ENCODE assay signal across 1 cellular context in the genomic region with DNA sequence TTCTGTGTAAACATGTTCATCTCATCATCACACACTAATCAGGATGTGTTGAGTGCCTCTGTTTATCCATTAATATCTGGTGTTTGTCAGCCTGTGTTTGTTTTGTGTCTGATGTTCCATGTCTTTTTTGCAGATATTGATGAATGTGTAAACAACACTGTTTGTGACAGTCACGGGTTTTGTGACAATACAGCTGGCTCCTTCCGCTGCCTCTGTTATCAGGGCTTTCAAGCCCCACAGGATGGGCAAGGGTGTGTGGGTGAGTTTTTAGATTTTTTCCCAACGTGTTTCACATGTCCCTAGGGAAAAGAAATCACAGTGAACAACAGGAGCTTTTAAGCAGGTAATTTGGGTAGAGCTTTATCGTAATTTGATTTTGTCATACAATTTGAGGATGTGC.
TF ChIP-seq lines count a peak whose summit lies in the region.

No MANE protein-coding gene starts in this region.

TF ChIP-seq in WTC11, 78 proteins besides CTCF, POLR2A, EP300 and RAD21 (continued from another document):
- TF ChIP-seq, protein P1, sequence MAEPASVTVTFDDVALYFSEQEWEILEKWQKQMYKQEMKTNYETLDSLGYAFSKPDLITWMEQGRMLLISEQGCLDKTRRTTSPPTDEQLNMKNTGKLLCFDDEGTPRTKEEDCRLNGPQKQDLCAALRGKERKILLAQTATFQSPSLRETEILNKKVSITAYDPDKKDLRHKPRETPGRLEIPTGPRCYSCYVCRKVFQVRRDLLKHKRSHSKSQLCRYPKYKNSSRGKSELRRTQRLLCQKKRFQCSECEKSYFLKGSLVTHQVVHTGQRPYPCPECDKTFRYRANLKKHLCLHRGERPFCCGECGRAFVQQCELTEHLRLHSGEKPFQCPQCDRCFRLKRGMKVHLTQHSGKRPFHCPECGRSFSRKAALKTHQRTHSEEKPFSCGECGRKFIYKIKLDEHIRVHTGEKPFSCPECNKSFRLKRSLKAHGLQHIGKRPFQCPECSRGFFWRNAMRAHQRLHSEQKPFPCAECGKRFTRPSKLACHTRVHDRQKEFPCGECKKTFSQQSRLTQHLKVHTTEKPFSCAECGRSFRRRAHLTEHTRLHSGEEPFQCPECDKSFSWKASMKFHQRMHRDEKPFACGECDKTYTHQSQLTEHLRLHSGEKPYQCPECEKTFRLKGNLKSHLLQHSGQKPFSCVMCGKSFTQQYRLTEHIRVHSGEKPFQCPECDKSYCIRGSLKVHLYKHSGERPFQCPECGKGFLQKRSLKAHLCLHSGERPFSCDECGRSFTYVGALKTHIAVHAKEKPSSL (CRISPR knock-in tag; conservative IDR thresholded peaks at IDR 0.05) = no peak
- TF ChIP-seq TEAD1 (CRISPR knock-in tag; IDR thresholded peaks at IDR 0.05) = no peak
- TF ChIP-seq AFF4 (CRISPR knock-in tag; IDR thresholded peaks at IDR 0.05; ENCODE audit: borderline replicate concordance) = no peak
- TF ChIP-seq, protein P2, sequence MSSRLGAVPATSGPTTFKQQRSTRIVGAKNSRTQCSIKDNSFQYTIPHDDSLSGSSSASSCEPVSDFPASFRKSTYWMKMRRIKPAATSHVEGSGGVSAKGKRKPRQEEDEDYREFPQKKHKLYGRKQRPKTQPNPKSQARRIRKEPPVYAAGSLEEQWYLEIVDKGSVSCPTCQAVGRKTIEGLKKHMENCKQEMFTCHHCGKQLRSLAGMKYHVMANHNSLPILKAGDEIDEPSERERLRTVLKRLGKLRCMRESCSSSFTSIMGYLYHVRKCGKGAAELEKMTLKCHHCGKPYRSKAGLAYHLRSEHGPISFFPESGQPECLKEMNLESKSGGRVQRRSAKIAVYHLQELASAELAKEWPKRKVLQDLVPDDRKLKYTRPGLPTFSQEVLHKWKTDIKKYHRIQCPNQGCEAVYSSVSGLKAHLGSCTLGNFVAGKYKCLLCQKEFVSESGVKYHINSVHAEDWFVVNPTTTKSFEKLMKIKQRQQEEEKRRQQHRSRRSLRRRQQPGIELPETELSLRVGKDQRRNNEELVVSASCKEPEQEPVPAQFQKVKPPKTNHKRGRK (CRISPR knock-in tag; IDR thresholded peaks at IDR 0.05; ENCODE audit: borderline replicate concordance) = no peak
- no peak for TF ChIP-seq SOX15 (CRISPR knock-in tag; IDR thresholded peaks at IDR 0.05)
- TF ChIP-seq HMGA2 (CRISPR knock-in tag; IDR thresholded peaks at IDR 0.05) = no peak
- TF ChIP-seq, protein P3, sequence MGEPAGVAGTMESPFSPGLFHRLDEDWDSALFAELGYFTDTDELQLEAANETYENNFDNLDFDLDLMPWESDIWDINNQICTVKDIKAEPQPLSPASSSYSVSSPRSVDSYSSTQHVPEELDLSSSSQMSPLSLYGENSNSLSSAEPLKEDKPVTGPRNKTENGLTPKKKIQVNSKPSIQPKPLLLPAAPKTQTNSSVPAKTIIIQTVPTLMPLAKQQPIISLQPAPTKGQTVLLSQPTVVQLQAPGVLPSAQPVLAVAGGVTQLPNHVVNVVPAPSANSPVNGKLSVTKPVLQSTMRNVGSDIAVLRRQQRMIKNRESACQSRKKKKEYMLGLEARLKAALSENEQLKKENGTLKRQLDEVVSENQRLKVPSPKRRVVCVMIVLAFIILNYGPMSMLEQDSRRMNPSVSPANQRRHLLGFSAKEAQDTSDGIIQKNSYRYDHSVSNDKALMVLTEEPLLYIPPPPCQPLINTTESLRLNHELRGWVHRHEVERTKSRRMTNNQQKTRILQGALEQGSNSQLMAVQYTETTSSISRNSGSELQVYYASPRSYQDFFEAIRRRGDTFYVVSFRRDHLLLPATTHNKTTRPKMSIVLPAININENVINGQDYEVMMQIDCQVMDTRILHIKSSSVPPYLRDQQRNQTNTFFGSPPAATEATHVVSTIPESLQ (CRISPR knock-in tag; IDR thresholded peaks at IDR 0.05) = no peak
- no peak for TF ChIP-seq ZNF281 (CRISPR knock-in tag; IDR thresholded peaks at IDR 0.05)
- TF ChIP-seq EMX1 (CRISPR knock-in tag; IDR thresholded peaks at IDR 0.05) = no peak
- no peak for TF ChIP-seq E2F1 (CRISPR knock-in tag; IDR thresholded peaks at IDR 0.05)
